In genomic region chr1:169890761-169891538, GRCh38 we compare ENCODE assay signal across 7 cellular contexts. TPM values are rescaled to one million over a fixed set of nuclear protein-coding genes. Genes with fewer than 3 reads are reported as not detected.
DNase-seq lines count a peak whose midpoint lies in the region; ATAC-seq, FAIRE-seq and TF ChIP-seq lines count a peak whose summit lies in the region.

No MANE protein-coding gene starts in this region.

- SMC1A ChIA-PET in GM12878 (lab: Charles Lee; ENCODE audit: uncharacterized antibody, unreplicated experiment): interaction anchor here (0.7 to 9.8 kb wide), 17 partner anchors 8 to 180 kb away, joined by 3 to 165 read pairs (median 5); no protein-coding TSS in a partner anchor

- TF ChIP-seq RAD21 in GM12878 (IDR thresholded peaks at IDR 0.05; ENCODE audit: insufficient read depth, low read depth, low read length): no peak

- ATAC-seq in GM12878 (peak; percentile 46), pancreas (peak; percentile 3 to 24 (median 9)), HG03442 (IDR thresholded peaks at IDR 0.05; ENCODE audit: unreplicated experiment) (no peak)

- TF ChIP-seq POLR2A in GM19193 (IDR thresholded peaks at IDR 0.05; ENCODE audit: extremely low read depth, insufficient read depth, insufficient read length) (peak; percentile 27), GM12878 (IDR thresholded peaks at IDR 0.05; ENCODE audit: low read depth, low read length) (no peak)

- H3K36me3 ChIP-seq in GM12878 (ENCODE audit: control insufficient read depth in 2 of 2, insufficient read depth in 2 of 2, low read length in 1 of 2) (peaks cover 0 to 3% of the 10 kb centered on the region in 2 experiments; a peak in 1 of 4 replicates), pancreas (peaks cover 0 to 6% (median 0%) of the 10 kb centered on the region in 3 donors)

- in situ Hi-C loops in GM12878 (cut with MboI): no loop called here

- POLR2A ChIA-PET in GM12878 (lab: Charles Lee): interaction anchor here (0.7 to 8.1 kb wide), 5 partner anchors 12 to 96 kb away, joined by 4 to 131 read pairs (median 7); partner anchors contain the start of gene METTL18

- H3K4me2 ChIP-seq in GM12878 (ENCODE audit: control insufficient read depth, insufficient read depth): peak overlapping the region; percentile 75

- H3K27ac ChIP-seq in GM12878 (ENCODE audit: control insufficient read depth, insufficient read depth) (peak overlapping the region; percentile 99), pancreas (peak overlapping the region; percentile 6 to 98 (median 69))

- 2% methylated on average over 5 of the region's 5 CpGs for WGBS in GM12878 (ENCODE audit: insufficient coverage, insufficient replicate concordance, low lambda C conversion rate, missing lambda C conversion rate)
- 12 to 14% methylated on average over 5 of the region's 5 CpGs for WGBS in pancreas, 2 donors

- no TSS peak for BruUV-seq in GM12878 (replicated peaks; lab: Mats Ljungman, UMichigan)

- no peak for TF ChIP-seq EP300 in GM12878 (IDR thresholded peaks at IDR 0.05; ENCODE audit: borderline replicate concordance in 1 of 2, control insufficient read depth in 1 of 2, low read depth in 2 of 2, low read length in 2 of 2)

- RAD21 ChIA-PET in GM12878 (lab: Charles Lee; ENCODE audit: unreplicated experiment): interaction anchor here (0.6 to 5.9 kb wide), 11 partner anchors 12 to 961 kb away, joined by 3 to 104 read pairs (median 4); partner anchors contain the start of gene METTL18

- H3K4me1 ChIP-seq in GM12878 (ENCODE audit: control insufficient read depth, insufficient read depth, low read length) (peaks cover 20% of the 10 kb centered on the region), pancreas (peaks cover 18 to 47% (median 34%) of the 10 kb centered on the region in 3 donors)

- peak overlapping the region; percentile 27 for H2AFZ ChIP-seq in GM12878 (ENCODE audit: control insufficient read depth, low read depth, low read length)

- no peaks in the 10 kb centered on the region for H3K27me3 ChIP-seq in GM12878 (replicated peaks in 1 of 2; ENCODE audit: control insufficient read depth in 2 of 2, insufficient read depth in 2 of 2, low read length in 1 of 2)
- H3K27me3 ChIP-seq in pancreas: no peaks in the 10 kb centered on the region

- FAIRE-seq in GM12878 (lab: Jason Lieb, UNC): peak; percentile 38
- FAIRE-seq in pancreas (lab: Jason Lieb, UNC): no peak

- DNase-seq in NCI-H510A treated with DMSO at 0.1 percent for 48 hours (lab: John Stamatoyannopoulos, UW) (peak; percentile 56), GM12878 (ENCODE audit: low read depth, low spot score) (peak; percentile 51), pancreas (peak in 3 of 6 donors; percentile 37 to 58 (median 46)), hippocampal formation (lab: John Stamatoyannopoulos, UW) (no peak), NCI-H226 (no peak)

- intact Hi-C loops in GM12878 (cut with micrococcal nuclease; ENCODE audit: unreplicated experiment): loop anchor here (5.0 to 10.0 kb wide), 4 partner anchors 36 to 641 kb away; partner anchors contain the start of genes GORAB and KIFAP3
- intact Hi-C loops in pancreas (cut with DNase I): no loop called here

- H4K20me1 ChIP-seq in GM12878 (ENCODE audit: control insufficient read depth, insufficient read depth): no peaks in the 10 kb centered on the region

- no peak for TF ChIP-seq CTCF in GM12878 (IDR thresholded peaks at IDR 0.05 in 2 of 3, conservative IDR thresholded peaks at IDR 0.05 in 1 of 3; ENCODE audit: control insufficient read depth in 2 of 3, extremely low read depth in 1 of 3, insufficient read depth in 1 of 3, low read depth in 3 of 3, low read length in 3 of 3)
- TF ChIP-seq CTCF in pancreas (IDR thresholded peaks at IDR 0.05): no peak

- H3K4me3 ChIP-seq in GM12878 (peak overlapping the region; percentile 93), pancreas (peak overlapping the region in 2 of 4 donors; percentile 18 to 95)

- H3K9me3 ChIP-seq in GM12878 (replicated peaks; ENCODE audit: control insufficient read depth, insufficient read depth, low read length): no peaks in the 10 kb centered on the region
- H3K9me3 ChIP-seq in pancreas: no peaks in the 10 kb centered on the region

- CTCF ChIA-PET in GM12878 (lab: Yijun Ruan, JAX): interaction anchor here (0.6 to 3.4 kb wide), 13 partner anchors 12 to 989 kb away, joined by 3 to 19 read pairs (median 4); no protein-coding TSS in a partner anchor

- H3K9ac ChIP-seq in GM12878 (ENCODE audit: control insufficient read depth, insufficient read depth, low read length): peak overlapping the region; percentile 91

- H3K79me2 ChIP-seq in GM12878 (ENCODE audit: control insufficient read depth, insufficient read depth, low read length): peaks cover 54% of the 10 kb centered on the region

TF ChIP-seq in GM12878, 131 proteins besides CTCF, POLR2A, EP300 and RAD21 (continues in another document):
- no peak for TF ChIP-seq TARDBP (IDR thresholded peaks at IDR 0.05; ENCODE audit: borderline replicate concordance)
- TF ChIP-seq, protein P1, sequence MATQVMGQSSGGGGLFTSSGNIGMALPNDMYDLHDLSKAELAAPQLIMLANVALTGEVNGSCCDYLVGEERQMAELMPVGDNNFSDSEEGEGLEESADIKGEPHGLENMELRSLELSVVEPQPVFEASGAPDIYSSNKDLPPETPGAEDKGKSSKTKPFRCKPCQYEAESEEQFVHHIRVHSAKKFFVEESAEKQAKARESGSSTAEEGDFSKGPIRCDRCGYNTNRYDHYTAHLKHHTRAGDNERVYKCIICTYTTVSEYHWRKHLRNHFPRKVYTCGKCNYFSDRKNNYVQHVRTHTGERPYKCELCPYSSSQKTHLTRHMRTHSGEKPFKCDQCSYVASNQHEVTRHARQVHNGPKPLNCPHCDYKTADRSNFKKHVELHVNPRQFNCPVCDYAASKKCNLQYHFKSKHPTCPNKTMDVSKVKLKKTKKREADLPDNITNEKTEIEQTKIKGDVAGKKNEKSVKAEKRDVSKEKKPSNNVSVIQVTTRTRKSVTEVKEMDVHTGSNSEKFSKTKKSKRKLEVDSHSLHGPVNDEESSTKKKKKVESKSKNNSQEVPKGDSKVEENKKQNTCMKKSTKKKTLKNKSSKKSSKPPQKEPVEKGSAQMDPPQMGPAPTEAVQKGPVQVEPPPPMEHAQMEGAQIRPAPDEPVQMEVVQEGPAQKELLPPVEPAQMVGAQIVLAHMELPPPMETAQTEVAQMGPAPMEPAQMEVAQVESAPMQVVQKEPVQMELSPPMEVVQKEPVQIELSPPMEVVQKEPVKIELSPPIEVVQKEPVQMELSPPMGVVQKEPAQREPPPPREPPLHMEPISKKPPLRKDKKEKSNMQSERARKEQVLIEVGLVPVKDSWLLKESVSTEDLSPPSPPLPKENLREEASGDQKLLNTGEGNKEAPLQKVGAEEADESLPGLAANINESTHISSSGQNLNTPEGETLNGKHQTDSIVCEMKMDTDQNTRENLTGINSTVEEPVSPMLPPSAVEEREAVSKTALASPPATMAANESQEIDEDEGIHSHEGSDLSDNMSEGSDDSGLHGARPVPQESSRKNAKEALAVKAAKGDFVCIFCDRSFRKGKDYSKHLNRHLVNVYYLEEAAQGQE (IDR thresholded peaks at IDR 0.05; ENCODE audit: low read depth, low read length): no peak
- no peak for TF ChIP-seq MYC (IDR thresholded peaks at IDR 0.05; ENCODE audit: insufficient read depth, insufficient read length, insufficient replicate concordance, low read length, severe bottlenecking)
- no peak for TF ChIP-seq STAT1 (conservative IDR thresholded peaks at IDR 0.05)
- TF ChIP-seq STAT3 (IDR thresholded peaks at IDR 0.05; ENCODE audit: low read depth, low read length): no peak
- TF ChIP-seq E2F8 (IDR thresholded peaks at IDR 0.05; ENCODE audit: low read depth, partially characterized antibody): no peak
- TF ChIP-seq FOXM1 (IDR thresholded peaks at IDR 0.05; ENCODE audit: low read depth, low read length): no peak

RNA-seq across cellular contexts. Expression of gene SCYL3, which starts 2.7 kb away (rescaled TPM):
- total RNA-seq in GM12878 (2013; cell fraction: nucleolus; rRNA removed): 34.4 and 36.2 TPM in 2 replicates
- total RNA-seq in GM12878 (2014; rRNA removed) (9.3 and 11.4 TPM in 2 replicates), GM12878 (2014; rRNA removed; fragmentation: Illumina TruSeq; extraction: Trizol) (10.1 and 10.7 TPM in 2 replicates), GM12878 (2021) (10.4 and 10.7 TPM in 2 replicates), pancreas (1 to 10 TPM; 3.9 to 9.0 (median 5.5) TPM)
- polyA plus RNA-seq in GM12878 (2011; ENCODE audit: low read depth): 3.5 TPM
- polyA plus RNA-seq in GM12878 (2011; rRNA removed) (14.3 and 18.4 TPM in 2 replicates), GM12878 (2014; fragmentation: Illumina TruSeq; extraction: Trizol) (10.6 and 13.8 TPM in 2 replicates), GM12878 (2014; fragmentation: Nextera tagmentation; extraction: Ambion mirVana) (1 to 10 TPM; 4.3 to 5.6 TPM), GM12878 (2014; rRNA removed) (8.6 and 11.0 TPM in 2 replicates), GM12878 (2016; fragmentation: Nextera tagmentation; extraction: Ambion mirVana) (10 to 100 TPM in 1 of 2 experiments, 1 to 10 TPM in 1; 9.0 to 11.7 TPM), pancreas (1 to 10 TPM; 2.9 to 5.0 TPM)
- 7.5 and 8.5 TPM in 2 replicates for polyA plus RNA-seq in GM12878 (2011; cell fraction: cytosol; rRNA removed)
- 15.2 and 18.9 TPM in 2 replicates for polyA plus RNA-seq in GM12878 (2011; cell fraction: nucleus; rRNA removed)
- 5.0 and 9.4 TPM in 2 replicates for polyA plus RNA-seq in GM12878 (2012)
- 17.0 and 18.2 TPM in 2 replicates for polyA minus RNA-seq in GM12878 (2011; rRNA and poly(A)+ RNA removed)
- 2.4 TPM in 2 replicates for polyA minus RNA-seq in GM12878 (2011; cell fraction: cytosol; rRNA and poly(A)+ RNA removed)
- 16.9 and 19.0 TPM in 2 replicates for polyA minus RNA-seq in GM12878 (2011; cell fraction: nucleus; rRNA and poly(A)+ RNA removed)

Comparison
In these comparisons a context has a peak if more than half of its experiments do, and no peak if none do; other contexts are left out.
1. DNase-seq: peak in NCI-H510A treated with DMSO at 0.1 percent for 48 hours (single experiment) and GM12878 (single experiment); none in hippocampal formation (0 of 2) and NCI-H226 (single experiment).